Comparison of ENCODE assay signal across 1 cellular context in genomic region chr1:11100149-11100493, GRCh38.
TF ChIP-seq lines count a peak whose summit lies in the region.

No MANE protein-coding gene starts in this region.

TF ChIP-seq in endothelial cell of umbilical vein, 7 proteins besides CTCF, POLR2A, EP300 and RAD21 (continued from another document):
- TF ChIP-seq MYC (IDR thresholded peaks at IDR 0.05; ENCODE audit: low read depth, low read length), result no peak
- TF ChIP-seq JUN (IDR thresholded peaks at IDR 0.05; ENCODE audit: borderline replicate concordance, insufficient read depth, insufficient read length, low read depth), result no peak
- no peak for TF ChIP-seq MAX (IDR thresholded peaks at IDR 0.05; ENCODE audit: insufficient read depth, insufficient read length)
- no peak for TF ChIP-seq POLR2AphosphoS5 (IDR thresholded peaks at IDR 0.05; ENCODE audit: insufficient read depth, low read depth, low read length)
- TF ChIP-seq EZH2 (IDR thresholded peaks at IDR 0.05; ENCODE audit: borderline replicate concordance, low read depth, low read length, severe bottlenecking), result no peak
